ENCODE assay signal across 22 cellular contexts in the genomic region with DNA sequence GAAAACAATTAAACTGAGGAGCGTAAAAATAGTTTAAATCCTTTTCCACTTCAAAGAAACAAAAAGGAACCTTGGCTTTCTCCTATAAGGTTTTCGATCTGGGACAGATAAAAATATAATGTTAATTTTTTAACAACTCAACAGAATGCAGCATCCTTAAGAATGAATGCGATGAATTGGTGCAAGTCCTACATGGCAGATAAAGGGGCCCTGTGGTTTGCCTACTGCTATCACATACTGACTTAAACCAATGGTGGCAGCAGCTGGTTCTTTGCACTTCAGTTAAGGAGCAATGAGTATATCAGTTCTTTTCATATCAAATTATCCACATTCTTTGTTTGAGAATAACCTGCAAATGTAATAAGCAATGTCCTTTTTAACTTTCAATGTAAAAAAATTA. TPM values are rescaled to one million over a fixed set of nuclear protein-coding genes. Genes with fewer than 3 reads are reported as not detected.
"Had no signal": no experiment of that assay in that cellular context is flagged by ENCODE, and none has a peak within 500 bp of the region (broad histone marks: within the 10 kb centered on the region; RNA-seq: fewer than 3 reads in every experiment).

No MANE protein-coding gene starts in this region.

- H3K9me3 Mint-ChIP-seq: activated CD4-positive, alpha-beta T cell treated with anti-CD3 and anti-CD28 coated beads, Interleukin-2, amount 10 ng/mL, durations not matched to agents 24 days and 14 days; dendritic cell treated with granulocyte-macrophage colony-stimulating factor and Interleukin-4, amounts not matched to agents 40 ng/mL and 50 ng/mL, for 4 days had no signal

- H3K4me3 Mint-ChIP-seq: activated B cell treated with CpG ODN at 0.5 μM for 24 hours; activated CD4-positive, alpha-beta T cell treated with anti-CD3 and anti-CD28 coated beads, Interleukin-2, amount 10 ng/mL, durations not matched to agents 24 days and 14 days; activated naive CD4-positive, alpha-beta T cell treated with anti-CD3 and anti-CD28 coated beads for 36 hours; activated T-helper 17 cell treated with anti-CD3 and anti-CD28 coated beads, Interleukin-2, amount 50 U/mL, for 72 hours; central memory CD8-positive, alpha-beta T cell; dendritic cell treated with granulocyte-macrophage colony-stimulating factor and Interleukin-4, amounts not matched to agents 40 ng/mL and 50 ng/mL, for 4 days; effector memory CD8-positive, alpha-beta T cell; stimulated activated naive CD8-positive, alpha-beta T cell treated with anti-CD3 and anti-CD28 coated beads, Interleukin-15, amount 100 ng/mL, for 72 hours; T-helper 1 cell treated with Interleukin-12 subunit alpha and Interleukin-12 subunit beta and Interleukin-4 antibody, amounts not matched to agents 30 μg/mL and 1 μg/mL, for 36 hours had no signal

- H2AFZ ChIP-seq: parathyroid adenoma had no signal

- H3K4me3 ChIP-seq: body of pancreas, thoracic aorta, uterus had no signal

- ATAC-seq: activated T-helper 17 cell treated with anti-CD3 and anti-CD28 coated beads, Interleukin-2, amount 50 U/mL, for 72 hours; body of pancreas; effector memory CD8-positive, alpha-beta T cell; esophagus mucosa; left lobe of liver; stimulated activated naive CD8-positive, alpha-beta T cell treated with anti-CD3 and anti-CD28 coated beads, Interleukin-15, amount 100 ng/mL, for 72 hours had no signal

- H3K27ac ChIP-seq: body of pancreas, parathyroid adenoma, thoracic aorta, uterus had no signal

- H3K9ac ChIP-seq: parathyroid adenoma had no signal

- H3K9me3 ChIP-seq: body of pancreas, thoracic aorta, uterus had no signal

- H3K27me3 ChIP-seq: body of pancreas, uterus had no signal

- H3K36me3 ChIP-seq: thoracic aorta, uterus had no signal

- H3K27me3 Mint-ChIP-seq: activated B cell treated with CpG ODN at 0.5 μM for 24 hours; activated CD4-positive, alpha-beta T cell treated with anti-CD3 and anti-CD28 coated beads, Interleukin-2, amount 10 ng/mL, durations not matched to agents 24 days and 14 days; activated T-helper 17 cell treated with anti-CD3 and anti-CD28 coated beads, Interleukin-2, amount 50 U/mL, for 72 hours; central memory CD8-positive, alpha-beta T cell; dendritic cell treated with granulocyte-macrophage colony-stimulating factor and Interleukin-4, amounts not matched to agents 40 ng/mL and 50 ng/mL, for 4 days; effector memory CD8-positive, alpha-beta T cell; stimulated activated naive CD8-positive, alpha-beta T cell treated with anti-CD3 and anti-CD28 coated beads, Interleukin-15, amount 100 ng/mL, for 72 hours had no signal

- H3K79me2 ChIP-seq: parathyroid adenoma had no signal

- DNase-seq: activated B cell treated with CpG ODN at 0.5 μM for 24 hours; activated CD4-positive, alpha-beta T cell treated with anti-CD3 and anti-CD28 coated beads, Interleukin-2, amount 10 ng/mL, durations not matched to agents 24 days and 14 days; activated naive CD4-positive, alpha-beta T cell treated with anti-CD3 and anti-CD28 coated beads for 36 hours; body of pancreas; effector memory CD8-positive, alpha-beta T cell; head of caudate nucleus; islet precursor cell; retina; stimulated activated CD4-positive, alpha-beta T cell treated with anti-CD3 and anti-CD28 coated beads, Interleukin-15, amount 100 ng/mL, for 24 hours; stimulated activated CD4-positive, alpha-beta T cell treated with anti-CD3 and anti-CD28 coated beads, Interleukin-4, amount 100 ng/mL, for 24 hours; stimulated activated naive CD8-positive, alpha-beta T cell treated with anti-CD3 and anti-CD28 coated beads, Interleukin-15, amount 100 ng/mL, for 72 hours; uterus had no signal

- H3K4me1 ChIP-seq: body of pancreas, parathyroid adenoma, uterus had no signal

- H3K27ac Mint-ChIP-seq: activated B cell treated with CpG ODN at 0.5 μM for 24 hours; activated CD4-positive, alpha-beta T cell treated with anti-CD3 and anti-CD28 coated beads, Interleukin-2, amount 10 ng/mL, durations not matched to agents 24 days and 14 days; activated naive CD4-positive, alpha-beta T cell treated with anti-CD3 and anti-CD28 coated beads for 36 hours; activated T-helper 17 cell treated with anti-CD3 and anti-CD28 coated beads, Interleukin-2, amount 50 U/mL, for 72 hours; dendritic cell treated with granulocyte-macrophage colony-stimulating factor and Interleukin-4, amounts not matched to agents 40 ng/mL and 50 ng/mL, for 4 days; effector memory CD8-positive, alpha-beta T cell; stimulated activated naive CD8-positive, alpha-beta T cell treated with anti-CD3 and anti-CD28 coated beads, Interleukin-15, amount 100 ng/mL, for 72 hours; T-helper 1 cell treated with Interleukin-12 subunit alpha and Interleukin-12 subunit beta and Interleukin-4 antibody, amounts not matched to agents 30 μg/mL and 1 μg/mL, for 36 hours had no signal

- H3K4me1 Mint-ChIP-seq: activated B cell treated with CpG ODN at 0.5 μM for 24 hours; activated CD4-positive, alpha-beta T cell treated with anti-CD3 and anti-CD28 coated beads, Interleukin-2, amount 10 ng/mL, durations not matched to agents 24 days and 14 days; activated T-helper 17 cell treated with anti-CD3 and anti-CD28 coated beads, Interleukin-2, amount 50 U/mL, for 72 hours; central memory CD8-positive, alpha-beta T cell; stimulated activated naive CD8-positive, alpha-beta T cell treated with anti-CD3 and anti-CD28 coated beads, Interleukin-15, amount 100 ng/mL, for 72 hours had no signal

RNA-seq across cellular contexts. Expression of a gene that starts 12.4 kb away (rescaled TPM):
- total RNA-seq: activated B cell treated with CpG ODN at 0.5 μM for 24 hours; activated CD4-positive, alpha-beta T cell treated with anti-CD3 and anti-CD28 coated beads, Interleukin-2, amount 10 ng/mL, durations not matched to agents 24 days and 14 days; activated naive CD4-positive, alpha-beta T cell treated with anti-CD3 and anti-CD28 coated beads for 36 hours; activated T-helper 17 cell treated with anti-CD3 and anti-CD28 coated beads, Interleukin-2, amount 50 U/mL, for 72 hours; body of pancreas; esophagus mucosa; left lobe of liver; mesenteric fat pad; myocyte had no signal
